In genomic region chr22:24175160-24175808, GRCh38 we compare ENCODE assay signal across 8 cellular contexts. TPM values are rescaled to one million over a fixed set of nuclear protein-coding genes. Genes with fewer than 3 reads are reported as not detected.
A peak's percentile ranks its signal among the peaks of the same experiment; 100 is the strongest.
DNase-seq lines count a peak whose midpoint lies in the region; ATAC-seq and TF ChIP-seq lines count a peak whose summit lies in the region.

No MANE protein-coding gene starts in this region.

- TF ChIP-seq CTCF in HL-60 (IDR thresholded peaks at IDR 0.05; ENCODE audit: insufficient read depth, low read length) = peak; percentile 71
- TF ChIP-seq CTCF in ascending aorta (IDR thresholded peaks at IDR 0.05) = peak; percentile 92 to 94 (median 92)
- peak; percentile 90 to 91 for TF ChIP-seq CTCF in right atrium auricular region (IDR thresholded peaks at IDR 0.05)
- peak; percentile 95 for TF ChIP-seq CTCF in retinal pigment epithelial cell (conservative IDR thresholded peaks at IDR 0.05; ENCODE audit: low read depth, low read length)

- peaks cover 18% of the 10 kb centered on the region for H3K36me3 ChIP-seq in CD8-positive, alpha-beta memory T cell (ENCODE audit: insufficient read depth, low read length)
- peaks cover 35 to 44% of the 10 kb centered on the region in 2 donors for H3K36me3 ChIP-seq in ascending aorta
- peaks cover 36% of the 10 kb centered on the region for H3K36me3 ChIP-seq in right atrium auricular region

- peak; percentile 39 to 78 (median 49) for DNase-seq in CD8-positive, alpha-beta memory T cell
- DNase-seq in HL-60 (ENCODE audit: low read depth in 1 of 2, low spot score in 1 of 2) = peak in 1 of 2 experiments; percentile 74
- peak; percentile 19 for DNase-seq in T-helper 22 cell (ENCODE audit: low read depth)
- DNase-seq in ascending aorta (ENCODE audit: low spot score in 2 of 2) = peak in 1 of 2 donors; percentile 92
- peak; percentile 80 for DNase-seq in right atrium auricular region (ENCODE audit: low spot score)
- DNase-seq in retinal pigment epithelial cell (ENCODE audit: low read depth) = no peak
- no peak for DNase-seq in NCI-H1436 (lab: John Stamatoyannopoulos, UW)

- H3K27me3 Mint-ChIP-seq in CD8-positive, alpha-beta memory T cell = no peaks in the 10 kb centered on the region

- no peak for ATAC-seq in GM18868 (IDR thresholded peaks at IDR 0.05; ENCODE audit: unreplicated experiment)

- H3K27me3 ChIP-seq in CD8-positive, alpha-beta memory T cell (ENCODE audit: insufficient read depth, low read length, poor library complexity, severe bottlenecking) = no peaks in the 10 kb centered on the region
- H3K27me3 ChIP-seq in HL-60 (ENCODE audit: insufficient read depth, poor library complexity, severe bottlenecking) = no peaks in the 10 kb centered on the region
- H3K27me3 ChIP-seq in ascending aorta = no peaks in the 10 kb centered on the region
- H3K27me3 ChIP-seq in right atrium auricular region = no peaks in the 10 kb centered on the region

- H3K4me1 Mint-ChIP-seq in CD8-positive, alpha-beta memory T cell = no peaks in the 10 kb centered on the region

- peaks cover 0 to 75% (median 0%) of the 10 kb centered on the region in 3 donors for H3K36me3 Mint-ChIP-seq in CD8-positive, alpha-beta memory T cell

- POLR2A ChIA-PET in CD8-positive, alpha-beta memory T cell (lab: Charles Lee) = interaction anchor here (2.2 kb wide), 1 partner anchor 42 kb away, joined by 6 read pairs; no protein-coding TSS in a partner anchor

- no peak overlapping the region for H3K4me3 ChIP-seq in CD8-positive, alpha-beta memory T cell (ENCODE audit: low read length)
- H3K4me3 ChIP-seq in HL-60 (replicated peaks; ENCODE audit: insufficient read depth, low read length) = no peak overlapping the region
- no peak overlapping the region for H3K4me3 ChIP-seq in ascending aorta
- H3K4me3 ChIP-seq in right atrium auricular region = no peak overlapping the region
- H3K4me3 ChIP-seq in retinal pigment epithelial cell (ENCODE audit: low read length) = no peak overlapping the region

- intact Hi-C loops in ascending aorta (cut with DNase I) = loop anchor here (1.0 to 10.0 kb wide), 6 partner anchors 18 to 218 kb away; partner anchors contain the start of gene CABIN1

- CTCF ChIA-PET in CD8-positive, alpha-beta memory T cell (lab: Charles Lee) = interaction anchor here (0.6 to 8.0 kb wide), 21 partner anchors 9 to 147 kb away, joined by 3 to 72 read pairs (median 5); no protein-coding TSS in a partner anchor

- H3K4me3 Mint-ChIP-seq in CD8-positive, alpha-beta memory T cell = no peak overlapping the region

- H3K27ac Mint-ChIP-seq in CD8-positive, alpha-beta memory T cell = peak overlapping the region in 6 of 8 donors; percentile 42 to 93 (median 64)

- no peaks in the 10 kb centered on the region for H3K9me3 Mint-ChIP-seq in CD8-positive, alpha-beta memory T cell

- H3K4me1 ChIP-seq in CD8-positive, alpha-beta memory T cell (ENCODE audit: insufficient read depth, low read length) = no peaks in the 10 kb centered on the region
- H3K4me1 ChIP-seq in ascending aorta (peaks cover 15 to 35% of the 10 kb centered on the region in 2 donors), right atrium auricular region (peaks cover 0 to 47% of the 10 kb centered on the region in 2 donors)

- H3K9me3 ChIP-seq in CD8-positive, alpha-beta memory T cell (ENCODE audit: low read length) = no peaks in the 10 kb centered on the region
- H3K9me3 ChIP-seq in ascending aorta (no peaks in the 10 kb centered on the region), right atrium auricular region (no peaks in the 10 kb centered on the region)

- no peak overlapping the region for H3K27ac ChIP-seq in CD8-positive, alpha-beta memory T cell (ENCODE audit: low read depth, low read length)
- H3K27ac ChIP-seq in HL-60 (replicated peaks) (no peak overlapping the region), ascending aorta (peak overlapping the region; percentile 84 to 92), right atrium auricular region (peak overlapping the region; percentile 73 to 80)

RNA-seq across cellular contexts. Expression of gene SUSD2, which starts 6.0 kb away (rescaled TPM):
- total RNA-seq in CD8-positive, alpha-beta memory T cell = under 1 TPM; 0.31 to 0.48 TPM
- polyA plus RNA-seq in CD8-positive, alpha-beta memory T cell = not detected
- total RNA-seq in ascending aorta (51.0 TPM), right atrium auricular region (1 to 10 TPM; 4.9 to 9.5 TPM)

Comparison
In these comparisons a context has a peak if more than half of its experiments do, and no peak if none do; other contexts are left out.
1. DNase-seq: peak in CD8-positive, alpha-beta memory T cell (5 of 5), T-helper 22 cell (single experiment) and right atrium auricular region (single experiment); none in retinal pigment epithelial cell (single experiment) and NCI-H1436 (single experiment).
2. H3K27ac ChIP-seq: peak in ascending aorta (2 of 2) and right atrium auricular region (2 of 2); none in CD8-positive, alpha-beta memory T cell (single experiment) and HL-60 (single experiment).
3. Peak in every context shown above with its lines, with median percentiles within 50 percentile points of each other: CTCF ChIP-seq.